ENCODE assay signal across 8 cellular contexts in the genomic region with DNA sequence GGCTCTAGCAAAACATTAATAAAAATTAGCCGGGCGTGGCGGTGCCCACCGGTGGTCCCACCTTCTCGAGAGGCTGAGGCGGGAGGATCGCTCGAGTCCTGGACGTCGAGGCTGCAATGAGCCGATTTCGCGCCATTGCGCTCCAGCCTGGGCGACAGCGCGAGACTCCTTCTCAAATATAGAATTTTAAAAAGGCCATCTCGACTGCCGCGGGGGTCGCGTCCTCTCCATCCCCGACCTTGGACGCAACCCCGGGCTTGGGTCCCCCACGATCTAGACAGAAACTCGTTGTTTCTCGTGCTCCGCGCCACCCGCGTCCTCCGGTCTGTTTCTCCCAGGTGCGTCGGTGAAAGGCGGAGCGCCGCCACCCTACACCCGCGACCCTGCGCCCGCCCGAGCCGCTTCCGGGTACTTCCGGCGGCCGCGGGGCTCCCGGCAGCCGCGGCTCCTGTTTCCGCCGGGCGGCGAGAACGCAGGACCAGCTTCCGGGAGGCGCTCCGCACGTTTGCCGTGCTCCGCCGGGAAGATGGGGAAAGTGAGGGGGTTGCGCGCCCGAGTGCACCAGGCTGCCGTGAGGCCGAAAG. TPM values are rescaled to one million over a fixed set of nuclear protein-coding genes. Genes with fewer than 3 reads are reported as not detected.
DNase-seq lines count a peak whose midpoint lies in the region; ATAC-seq and TF ChIP-seq lines count a peak whose summit lies in the region.

A gene with protein sequence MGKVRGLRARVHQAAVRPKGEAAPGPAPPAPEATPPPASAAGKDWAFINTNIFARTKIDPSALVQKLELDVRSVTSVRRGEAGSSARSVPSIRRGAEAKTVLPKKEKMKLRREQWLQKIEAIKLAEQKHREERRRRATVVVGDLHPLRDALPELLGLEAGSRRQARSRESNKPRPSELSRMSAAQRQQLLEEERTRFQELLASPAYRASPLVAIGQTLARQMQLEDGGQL (plus strand): TSS at position 498 of the 584 bp plus-strand sequence. CDS start 29 bp downstream, at position 527.

- peak within 1 kb of the TSS; percentile 63 to 97 (median 86) for H3K4me3 ChIP-seq in liver (ENCODE audit: low read depth in 1 of 3, low read length in 3 of 3)

- TF ChIP-seq CTCF in liver (IDR thresholded peaks at IDR 0.05; ENCODE audit: low read depth, low read length, missing input control), result no peak

- WGBS in liver, result 3% methylated on average over 69 of the region's 69 CpGs

- peak; percentile 89 for TF ChIP-seq POLR2A in GM18526 (IDR thresholded peaks at IDR 0.05; ENCODE audit: extremely low read depth, insufficient read length)

- peaks cover 4 to 28% (median 23%) of the 10 kb centered on the region in 4 donors for H3K4me1 ChIP-seq in liver (ENCODE audit: control insufficient read depth in 4 of 4, insufficient read depth in 4 of 4, low read length in 3 of 4)

- in situ Hi-C loops in ACHN (cut with HindIII; ENCODE audit: low pct_ligation_motif_present, low pct_unique_long_range_greater_than_20kb, low sequenced_read_pairs), result no loop called here

- peak; percentile 15 to 57 for TF ChIP-seq RAD21 in liver (IDR thresholded peaks at IDR 0.05)

- no peaks in the 10 kb centered on the region for H3K9me3 ChIP-seq in liver (ENCODE audit: control insufficient read depth in 4 of 4, low read length in 3 of 4)

- peak; percentile 76 for DNase-seq in ACHN
- DNase-seq in NCI-H69 (lab: John Stamatoyannopoulos, UW), result peak; percentile 97
- DNase-seq in activated CD4-positive, alpha-beta T cell treated with anti-CD3 and anti-CD28 coated beads, Interleukin-2, amount 50 U/mL, for 24 hours (ENCODE audit: low read depth in 1 of 2, low spot score in 1 of 2), result peak; percentile 73 to 76
- DNase-seq in dermis blood vessel endothelial cell, result peak; percentile 71
- DNase-seq in stimulated activated CD4-positive, alpha-beta T cell treated with anti-CD3 and anti-CD28 coated beads, Interleukin-4, amount 100 ng/mL, for 1 hour, result peak; percentile 86

- peak within 1 kb of the TSS; percentile 6 to 43 for H3K27ac ChIP-seq in liver (ENCODE audit: low read depth in 1 of 2, low read length in 2 of 2)

- H3K36me3 ChIP-seq in liver (ENCODE audit: control insufficient read depth in 4 of 4, insufficient read depth in 3 of 4, low read depth in 1 of 4, low read length in 3 of 4), result peaks cover 3 to 11% (median 9%) of the 10 kb centered on the region in 4 donors

- peak; percentile 66 for ATAC-seq in HG03196 (IDR thresholded peaks at IDR 0.05; ENCODE audit: unreplicated experiment)

- H3K9ac ChIP-seq in liver (ENCODE audit: low read depth in 1 of 2, low read length in 2 of 2), result peak within 1 kb of the TSS; percentile 51 to 92

- H3K27me3 ChIP-seq in liver (ENCODE audit: control insufficient read depth in 4 of 4, insufficient read depth in 4 of 4, low read length in 3 of 4), result no peaks in the 10 kb centered on the region

TF ChIP-seq in liver, 16 proteins besides CTCF, POLR2A, EP300 and RAD21:
- TF ChIP-seq JUND (IDR thresholded peaks at IDR 0.05) (no peak), YY1 (IDR thresholded peaks at IDR 0.05) (no peak), FOXA1 (IDR thresholded peaks at IDR 0.05) (no peak), GABPA (IDR thresholded peaks at IDR 0.05 in 1 of 2, conservative IDR thresholded peaks at IDR 0.05 in 1 of 2) (peak; percentile 82 to 95), EGR1 (IDR thresholded peaks at IDR 0.05; ENCODE audit: low read depth in 2 of 2) (peak; percentile 32 to 57), SP1 (IDR thresholded peaks at IDR 0.05) (peak; percentile 32)
- TF ChIP-seq, protein P1, sequence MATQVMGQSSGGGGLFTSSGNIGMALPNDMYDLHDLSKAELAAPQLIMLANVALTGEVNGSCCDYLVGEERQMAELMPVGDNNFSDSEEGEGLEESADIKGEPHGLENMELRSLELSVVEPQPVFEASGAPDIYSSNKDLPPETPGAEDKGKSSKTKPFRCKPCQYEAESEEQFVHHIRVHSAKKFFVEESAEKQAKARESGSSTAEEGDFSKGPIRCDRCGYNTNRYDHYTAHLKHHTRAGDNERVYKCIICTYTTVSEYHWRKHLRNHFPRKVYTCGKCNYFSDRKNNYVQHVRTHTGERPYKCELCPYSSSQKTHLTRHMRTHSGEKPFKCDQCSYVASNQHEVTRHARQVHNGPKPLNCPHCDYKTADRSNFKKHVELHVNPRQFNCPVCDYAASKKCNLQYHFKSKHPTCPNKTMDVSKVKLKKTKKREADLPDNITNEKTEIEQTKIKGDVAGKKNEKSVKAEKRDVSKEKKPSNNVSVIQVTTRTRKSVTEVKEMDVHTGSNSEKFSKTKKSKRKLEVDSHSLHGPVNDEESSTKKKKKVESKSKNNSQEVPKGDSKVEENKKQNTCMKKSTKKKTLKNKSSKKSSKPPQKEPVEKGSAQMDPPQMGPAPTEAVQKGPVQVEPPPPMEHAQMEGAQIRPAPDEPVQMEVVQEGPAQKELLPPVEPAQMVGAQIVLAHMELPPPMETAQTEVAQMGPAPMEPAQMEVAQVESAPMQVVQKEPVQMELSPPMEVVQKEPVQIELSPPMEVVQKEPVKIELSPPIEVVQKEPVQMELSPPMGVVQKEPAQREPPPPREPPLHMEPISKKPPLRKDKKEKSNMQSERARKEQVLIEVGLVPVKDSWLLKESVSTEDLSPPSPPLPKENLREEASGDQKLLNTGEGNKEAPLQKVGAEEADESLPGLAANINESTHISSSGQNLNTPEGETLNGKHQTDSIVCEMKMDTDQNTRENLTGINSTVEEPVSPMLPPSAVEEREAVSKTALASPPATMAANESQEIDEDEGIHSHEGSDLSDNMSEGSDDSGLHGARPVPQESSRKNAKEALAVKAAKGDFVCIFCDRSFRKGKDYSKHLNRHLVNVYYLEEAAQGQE (IDR thresholded peaks at IDR 0.05), result peak; percentile 21

RNA-seq across cellular contexts. Expression of the gene that starts here (rescaled TPM):
- total RNA-seq in dermis blood vessel endothelial cell, result 24.8 and 32.7 TPM in 2 replicates
- total RNA-seq in liver, result 1 to 10 TPM; 7.5 to 7.7 TPM
- polyA plus RNA-seq in liver, result 10 to 100 TPM; 16.6 to 20.3 TPM

Comparison
In these comparisons a context has a peak if more than half of its experiments do, and no peak if none do; other contexts are left out.
1. Peak in every context shown above with its lines: DNase-seq, ATAC-seq, H3K4me3 ChIP-seq and H3K27ac ChIP-seq.